ENCODE assay signal across 23 cellular contexts in the genomic region with DNA sequence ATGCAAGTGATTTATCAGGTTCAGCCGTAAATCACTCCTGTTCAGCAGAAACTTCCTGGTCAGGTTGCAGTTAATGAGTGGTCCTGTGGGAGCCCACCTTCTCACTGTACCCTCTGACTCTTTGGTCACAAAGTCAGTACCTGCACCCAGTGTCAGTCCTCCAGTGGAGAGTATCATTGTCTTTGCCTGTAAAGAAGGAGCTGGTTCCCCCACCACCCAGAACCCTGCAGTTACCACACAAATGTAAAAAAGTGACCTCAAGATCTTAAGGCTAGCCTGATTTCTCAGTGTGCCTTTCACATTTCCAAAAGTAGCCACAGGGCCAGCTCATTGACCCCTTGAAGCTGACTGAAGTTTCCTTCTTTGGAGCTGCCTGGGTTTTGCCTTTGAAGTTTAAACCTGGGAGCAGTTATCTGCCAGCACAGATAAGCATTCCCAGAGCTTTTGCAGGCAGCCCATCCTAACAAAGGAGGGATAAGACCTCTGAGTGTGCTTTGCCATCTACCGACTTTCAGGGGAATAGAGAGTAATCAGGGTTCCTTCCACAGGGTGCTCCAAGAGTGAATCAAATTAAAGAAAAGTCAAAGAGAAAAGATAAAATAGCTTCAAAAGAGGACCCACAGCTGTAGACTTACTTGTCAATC.
"Had no signal": no experiment of that assay in that cellular context is flagged by ENCODE, and none has a peak within 500 bp of the region (broad histone marks: within the 10 kb centered on the region; RNA-seq: fewer than 3 reads in every experiment).

No MANE protein-coding gene starts in this region.

- DNase-seq: activated B cell treated with CpG ODN at 0.5 μM for 24 hours; activated CD4-positive, alpha-beta T cell treated with anti-CD3 and anti-CD28 coated beads, Interleukin-2, amount 10 ng/mL, durations not matched to agents 24 days and 14 days; activated CD8-positive, alpha-beta memory T cell treated with anti-CD3 and anti-CD28 coated beads, Interleukin-2, amount 50 U/mL, for 4 hours; activated CD8-positive, alpha-beta T cell treated with anti-CD3 and anti-CD28 coated beads, Interleukin-2, amount 10 ng/mL, durations not matched to agents 7 days and 5 days; activated gamma-delta T cell; activated T-cell treated with anti-CD3 and anti-CD28 coated beads, Interleukin-2, amount 50 U/mL, for 72 hours; colonic mucosa; effector memory CD8-positive, alpha-beta T cell; heart left ventricle; left lung; natural killer cell; occipital lobe; stimulated activated CD4-positive, alpha-beta T cell treated with anti-CD3 and anti-CD28 coated beads, Interleukin-2, amount 100 ng/mL, for 48 hours; T-helper 17 cell; thyroid gland; uterus had no signal

- H3K27ac ChIP-seq: colonic mucosa, heart left ventricle, left lung, right atrium auricular region, thyroid gland, uterus had no signal

- H3K27me3 Mint-ChIP-seq: activated B cell treated with CpG ODN at 0.5 μM for 24 hours; activated CD4-positive, alpha-beta T cell treated with anti-CD3 and anti-CD28 coated beads, Interleukin-2, amount 10 ng/mL, durations not matched to agents 24 days and 14 days; effector memory CD8-positive, alpha-beta T cell; memory B cell; progenitor cell of endocrine pancreas; stimulated activated memory B cell treated with anti-CD40 and anti-IgM and Interleukin-4, amounts not matched to agents 10 μg/mL and 1 μg/mL and 100 μg/mL, for 72 hours; T-helper 17 cell had no signal

- H3K36me3 Mint-ChIP-seq: memory B cell; natural killer cell; stimulated activated memory B cell treated with anti-CD40 and anti-IgM and Interleukin-4, amounts not matched to agents 10 μg/mL and 1 μg/mL and 100 μg/mL, for 72 hours had no signal

- H3K4me1 Mint-ChIP-seq: activated B cell treated with CpG ODN at 0.5 μM for 24 hours; activated CD4-positive, alpha-beta T cell treated with anti-CD3 and anti-CD28 coated beads, Interleukin-2, amount 10 ng/mL, durations not matched to agents 24 days and 14 days; memory B cell; natural killer cell; stimulated activated memory B cell treated with anti-CD40 and anti-IgM and Interleukin-4, amounts not matched to agents 10 μg/mL and 1 μg/mL and 100 μg/mL, for 72 hours; T-helper 17 cell had no signal

- H3K27me3 ChIP-seq: colonic mucosa, heart left ventricle, left lung, right atrium auricular region, thyroid gland, uterus had no signal

- H3K9me3 Mint-ChIP-seq: activated B cell treated with CpG ODN at 0.5 μM for 24 hours; activated CD4-positive, alpha-beta T cell treated with anti-CD3 and anti-CD28 coated beads, Interleukin-2, amount 10 ng/mL, durations not matched to agents 24 days and 14 days; memory B cell; stimulated activated memory B cell treated with anti-CD40 and anti-IgM and Interleukin-4, amounts not matched to agents 10 μg/mL and 1 μg/mL and 100 μg/mL, for 72 hours had no signal

- FAIRE-seq: frontal cortex, islet of Langerhans had no signal

- H3K4me3 ChIP-seq: colonic mucosa, heart left ventricle, left lung, right atrium auricular region, thyroid gland, uterus had no signal

- H3K4me3 Mint-ChIP-seq: activated B cell treated with CpG ODN at 0.5 μM for 24 hours; activated CD4-positive, alpha-beta T cell treated with anti-CD3 and anti-CD28 coated beads, Interleukin-2, amount 10 ng/mL, durations not matched to agents 24 days and 14 days; activated CD8-positive, alpha-beta T cell treated with anti-CD3 and anti-CD28 coated beads, Interleukin-2, amount 10 ng/mL, durations not matched to agents 7 days and 5 days; activated T-cell treated with anti-CD3 and anti-CD28 coated beads, Interleukin-2, amount 50 U/mL, for 72 hours; effector memory CD8-positive, alpha-beta T cell; memory B cell; natural killer cell; stimulated activated memory B cell treated with anti-CD40 and anti-IgM and Interleukin-4, amounts not matched to agents 10 μg/mL and 1 μg/mL and 100 μg/mL, for 72 hours; T-helper 17 cell had no signal

- ATAC-seq: activated CD8-positive, alpha-beta T cell treated with anti-CD3 and anti-CD28 coated beads, Interleukin-2, amount 10 ng/mL, durations not matched to agents 7 days and 5 days; activated naive CD4-positive, alpha-beta T cell treated with anti-CD3 and anti-CD28 coated beads, Interleukin-2, amount 50 U/mL, for 72 hours; activated T-cell treated with anti-CD3 and anti-CD28 coated beads, Interleukin-2, amount 50 U/mL, for 72 hours; effector memory CD8-positive, alpha-beta T cell; heart left ventricle; left lung; natural killer cell; stimulated activated memory B cell treated with anti-CD40 and anti-IgM and Interleukin-4, amounts not matched to agents 10 μg/mL and 1 μg/mL and 100 μg/mL, for 72 hours; T-helper 17 cell had no signal

- H3K36me3 ChIP-seq: colonic mucosa, heart left ventricle, left lung, right atrium auricular region, thyroid gland, uterus had no signal

- H3K4me1 ChIP-seq: colonic mucosa, heart left ventricle, left lung, right atrium auricular region, thyroid gland, uterus had no signal

- H3K9me3 ChIP-seq: colonic mucosa, heart left ventricle, left lung, right atrium auricular region, thyroid gland, uterus had no signal

- H3K27ac Mint-ChIP-seq: activated B cell treated with CpG ODN at 0.5 μM for 24 hours; activated CD4-positive, alpha-beta T cell treated with anti-CD3 and anti-CD28 coated beads, Interleukin-2, amount 10 ng/mL, durations not matched to agents 24 days and 14 days; activated CD8-positive, alpha-beta T cell treated with anti-CD3 and anti-CD28 coated beads, Interleukin-2, amount 10 ng/mL, durations not matched to agents 7 days and 5 days; activated naive CD4-positive, alpha-beta T cell treated with anti-CD3 and anti-CD28 coated beads, Interleukin-2, amount 50 U/mL, for 72 hours; activated T-cell treated with anti-CD3 and anti-CD28 coated beads, Interleukin-2, amount 50 U/mL, for 72 hours; effector memory CD8-positive, alpha-beta T cell; memory B cell; natural killer cell; progenitor cell of endocrine pancreas; stimulated activated memory B cell treated with anti-CD40 and anti-IgM and Interleukin-4, amounts not matched to agents 10 μg/mL and 1 μg/mL and 100 μg/mL, for 72 hours; T-helper 17 cell had no signal
